1 cellular context compared by ENCODE assay signal in genomic region chr2:85539361-85540130, GRCh38.
TF ChIP-seq lines count a peak whose summit lies in the region.

No MANE protein-coding gene starts in this region.

TF ChIP-seq in WTC11, 78 proteins besides CTCF, POLR2A, EP300 and RAD21 (continued from another document and continues in another):
- no peak for TF ChIP-seq AFF4 (CRISPR knock-in tag; IDR thresholded peaks at IDR 0.05; ENCODE audit: borderline replicate concordance)
- TF ChIP-seq ATF3 (CRISPR knock-in tag; conservative IDR thresholded peaks at IDR 0.05): no peak
- TF ChIP-seq CREB1 (CRISPR knock-in tag; IDR thresholded peaks at IDR 0.05): no peak; the same call in 1 of the 2 replicates
- TF ChIP-seq ZNF232 (CRISPR knock-in tag; IDR thresholded peaks at IDR 0.05): peak; percentile 77; the same call in 1 of the 2 replicates
- TF ChIP-seq, protein P1, sequence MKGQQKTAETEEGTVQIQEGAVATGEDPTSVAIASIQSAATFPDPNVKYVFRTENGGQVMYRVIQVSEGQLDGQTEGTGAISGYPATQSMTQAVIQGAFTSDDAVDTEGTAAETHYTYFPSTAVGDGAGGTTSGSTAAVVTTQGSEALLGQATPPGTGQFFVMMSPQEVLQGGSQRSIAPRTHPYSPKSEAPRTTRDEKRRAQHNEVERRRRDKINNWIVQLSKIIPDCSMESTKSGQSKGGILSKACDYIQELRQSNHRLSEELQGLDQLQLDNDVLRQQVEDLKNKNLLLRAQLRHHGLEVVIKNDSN (CRISPR knock-in tag; IDR thresholded peaks at IDR 0.05): peak; percentile 76
- no peak for TF ChIP-seq SMAD4 (CRISPR knock-in tag; IDR thresholded peaks at IDR 0.05)
- no peak for TF ChIP-seq GTF2I (CRISPR knock-in tag; conservative IDR thresholded peaks at IDR 0.05)
- TF ChIP-seq ZMAT4 (CRISPR knock-in tag; IDR thresholded peaks at IDR 0.05): peak; percentile 24; the same call in 1 of the 2 replicates
- TF ChIP-seq, protein P2, sequence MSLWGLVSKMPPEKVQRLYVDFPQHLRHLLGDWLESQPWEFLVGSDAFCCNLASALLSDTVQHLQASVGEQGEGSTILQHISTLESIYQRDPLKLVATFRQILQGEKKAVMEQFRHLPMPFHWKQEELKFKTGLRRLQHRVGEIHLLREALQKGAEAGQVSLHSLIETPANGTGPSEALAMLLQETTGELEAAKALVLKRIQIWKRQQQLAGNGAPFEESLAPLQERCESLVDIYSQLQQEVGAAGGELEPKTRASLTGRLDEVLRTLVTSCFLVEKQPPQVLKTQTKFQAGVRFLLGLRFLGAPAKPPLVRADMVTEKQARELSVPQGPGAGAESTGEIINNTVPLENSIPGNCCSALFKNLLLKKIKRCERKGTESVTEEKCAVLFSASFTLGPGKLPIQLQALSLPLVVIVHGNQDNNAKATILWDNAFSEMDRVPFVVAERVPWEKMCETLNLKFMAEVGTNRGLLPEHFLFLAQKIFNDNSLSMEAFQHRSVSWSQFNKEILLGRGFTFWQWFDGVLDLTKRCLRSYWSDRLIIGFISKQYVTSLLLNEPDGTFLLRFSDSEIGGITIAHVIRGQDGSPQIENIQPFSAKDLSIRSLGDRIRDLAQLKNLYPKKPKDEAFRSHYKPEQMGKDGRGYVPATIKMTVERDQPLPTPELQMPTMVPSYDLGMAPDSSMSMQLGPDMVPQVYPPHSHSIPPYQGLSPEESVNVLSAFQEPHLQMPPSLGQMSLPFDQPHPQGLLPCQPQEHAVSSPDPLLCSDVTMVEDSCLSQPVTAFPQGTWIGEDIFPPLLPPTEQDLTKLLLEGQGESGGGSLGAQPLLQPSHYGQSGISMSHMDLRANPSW (CRISPR knock-in tag; conservative IDR thresholded peaks at IDR 0.05; ENCODE audit: low read depth): no peak
- TF ChIP-seq GABPB1 (CRISPR knock-in tag; IDR thresholded peaks at IDR 0.05): no peak; the same call in 1 of the 2 replicates
- TF ChIP-seq, protein P3, sequence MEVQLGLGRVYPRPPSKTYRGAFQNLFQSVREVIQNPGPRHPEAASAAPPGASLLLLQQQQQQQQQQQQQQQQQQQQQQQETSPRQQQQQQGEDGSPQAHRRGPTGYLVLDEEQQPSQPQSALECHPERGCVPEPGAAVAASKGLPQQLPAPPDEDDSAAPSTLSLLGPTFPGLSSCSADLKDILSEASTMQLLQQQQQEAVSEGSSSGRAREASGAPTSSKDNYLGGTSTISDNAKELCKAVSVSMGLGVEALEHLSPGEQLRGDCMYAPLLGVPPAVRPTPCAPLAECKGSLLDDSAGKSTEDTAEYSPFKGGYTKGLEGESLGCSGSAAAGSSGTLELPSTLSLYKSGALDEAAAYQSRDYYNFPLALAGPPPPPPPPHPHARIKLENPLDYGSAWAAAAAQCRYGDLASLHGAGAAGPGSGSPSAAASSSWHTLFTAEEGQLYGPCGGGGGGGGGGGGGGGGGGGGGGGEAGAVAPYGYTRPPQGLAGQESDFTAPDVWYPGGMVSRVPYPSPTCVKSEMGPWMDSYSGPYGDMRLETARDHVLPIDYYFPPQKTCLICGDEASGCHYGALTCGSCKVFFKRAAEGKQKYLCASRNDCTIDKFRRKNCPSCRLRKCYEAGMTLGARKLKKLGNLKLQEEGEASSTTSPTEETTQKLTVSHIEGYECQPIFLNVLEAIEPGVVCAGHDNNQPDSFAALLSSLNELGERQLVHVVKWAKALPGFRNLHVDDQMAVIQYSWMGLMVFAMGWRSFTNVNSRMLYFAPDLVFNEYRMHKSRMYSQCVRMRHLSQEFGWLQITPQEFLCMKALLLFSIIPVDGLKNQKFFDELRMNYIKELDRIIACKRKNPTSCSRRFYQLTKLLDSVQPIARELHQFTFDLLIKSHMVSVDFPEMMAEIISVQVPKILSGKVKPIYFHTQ (CRISPR knock-in tag; IDR thresholded peaks at IDR 0.05): no peak
- TF ChIP-seq TEAD1 (CRISPR knock-in tag; IDR thresholded peaks at IDR 0.05): no peak; the same call in 1 of the 2 replicates
- no peak for TF ChIP-seq ZNF512 (CRISPR knock-in tag; IDR thresholded peaks at IDR 0.05; ENCODE audit: borderline replicate concordance)
- no peak for TF ChIP-seq MXD4 (CRISPR knock-in tag; IDR thresholded peaks at IDR 0.05; ENCODE audit: borderline replicate concordance)
- TF ChIP-seq E2F1 (CRISPR knock-in tag; IDR thresholded peaks at IDR 0.05): no peak
- TF ChIP-seq, protein P4, sequence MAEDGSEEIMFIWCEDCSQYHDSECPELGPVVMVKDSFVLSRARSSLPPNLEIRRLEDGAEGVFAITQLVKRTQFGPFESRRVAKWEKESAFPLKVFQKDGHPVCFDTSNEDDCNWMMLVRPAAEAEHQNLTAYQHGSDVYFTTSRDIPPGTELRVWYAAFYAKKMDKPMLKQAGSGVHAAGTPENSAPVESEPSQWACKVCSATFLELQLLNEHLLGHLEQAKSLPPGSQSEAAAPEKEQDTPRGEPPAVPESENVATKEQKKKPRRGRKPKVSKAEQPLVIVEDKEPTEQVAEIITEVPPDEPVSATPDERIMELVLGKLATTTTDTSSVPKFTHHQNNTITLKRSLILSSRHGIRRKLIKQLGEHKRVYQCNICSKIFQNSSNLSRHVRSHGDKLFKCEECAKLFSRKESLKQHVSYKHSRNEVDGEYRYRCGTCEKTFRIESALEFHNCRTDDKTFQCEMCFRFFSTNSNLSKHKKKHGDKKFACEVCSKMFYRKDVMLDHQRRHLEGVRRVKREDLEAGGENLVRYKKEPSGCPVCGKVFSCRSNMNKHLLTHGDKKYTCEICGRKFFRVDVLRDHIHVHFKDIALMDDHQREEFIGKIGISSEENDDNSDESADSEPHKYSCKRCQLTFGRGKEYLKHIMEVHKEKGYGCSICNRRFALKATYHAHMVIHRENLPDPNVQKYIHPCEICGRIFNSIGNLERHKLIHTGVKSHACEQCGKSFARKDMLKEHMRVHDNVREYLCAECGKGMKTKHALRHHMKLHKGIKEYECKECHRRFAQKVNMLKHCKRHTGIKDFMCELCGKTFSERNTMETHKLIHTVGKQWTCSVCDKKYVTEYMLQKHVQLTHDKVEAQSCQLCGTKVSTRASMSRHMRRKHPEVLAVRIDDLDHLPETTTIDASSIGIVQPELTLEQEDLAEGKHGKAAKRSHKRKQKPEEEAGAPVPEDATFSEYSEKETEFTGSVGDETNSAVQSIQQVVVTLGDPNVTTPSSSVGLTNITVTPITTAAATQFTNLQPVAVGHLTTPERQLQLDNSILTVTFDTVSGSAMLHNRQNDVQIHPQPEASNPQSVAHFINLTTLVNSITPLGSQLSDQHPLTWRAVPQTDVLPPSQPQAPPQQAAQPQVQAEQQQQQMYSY (CRISPR knock-in tag; IDR thresholded peaks at IDR 0.05): peak; percentile 25; the same call in 1 of the 2 replicates
- TF ChIP-seq NFYB (CRISPR knock-in tag; conservative IDR thresholded peaks at IDR 0.05; ENCODE audit: low read depth): no peak; the same call in 1 of the 2 replicates
- no peak for TF ChIP-seq SMAD3 (CRISPR knock-in tag; IDR thresholded peaks at IDR 0.05; ENCODE audit: borderline replicate concordance)
- no peak for TF ChIP-seq ZNF263 (CRISPR knock-in tag; IDR thresholded peaks at IDR 0.05; ENCODE audit: low read depth)
- TF ChIP-seq USF2 (CRISPR knock-in tag; IDR thresholded peaks at IDR 0.05): peak; percentile 71
- TF ChIP-seq ARID4B (CRISPR knock-in tag; IDR thresholded peaks at IDR 0.05; ENCODE audit: borderline replicate concordance): peak; percentile 15; the same call in 1 of the 2 replicates
